In the genomic region with DNA sequence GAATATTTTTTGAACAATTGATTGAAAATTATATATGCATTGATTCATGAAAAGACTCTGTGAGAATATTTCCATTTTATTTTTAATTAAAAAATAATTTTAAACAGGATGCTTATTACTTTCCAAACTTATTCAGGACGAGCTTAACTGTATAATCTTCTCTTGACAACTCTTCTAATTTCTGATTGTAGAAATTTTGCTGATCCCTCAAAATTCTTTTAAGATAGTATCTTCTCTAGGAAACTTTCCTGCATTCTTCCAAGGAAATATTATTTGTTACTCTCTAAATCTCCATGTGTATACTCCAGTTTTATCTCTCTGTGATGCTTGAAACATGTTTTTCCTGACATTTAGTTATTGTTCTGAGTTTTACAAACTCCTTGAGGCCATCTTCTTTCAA, we compare ENCODE assay signal across 2 cellular contexts.
TF ChIP-seq lines count a peak whose summit lies in the region.

No MANE protein-coding gene starts in this region.

TF ChIP-seq in A549, 52 proteins besides CTCF, POLR2A, EP300 and RAD21 (continued from another document):
- peak; percentile 35 for TF ChIP-seq MAFK (IDR thresholded peaks at IDR 0.05; ENCODE audit: partially characterized antibody)

TF ChIP-seq in HCT116, 20 proteins besides CTCF, POLR2A, EP300 and RAD21 (continued from another document):
- TF ChIP-seq ZBTB33 (IDR thresholded peaks at IDR 0.05; ENCODE audit: extremely low read depth, insufficient replicate concordance, low read length) (no peak), POLR2AphosphoS5 (IDR thresholded peaks at IDR 0.05; ENCODE audit: low read depth, low read length) (no peak), EZH2phosphoT487 (IDR thresholded peaks at IDR 0.05; ENCODE audit: borderline replicate concordance) (no peak), SP1 (IDR thresholded peaks at IDR 0.05; ENCODE audit: low read depth) (no peak), YY1 (IDR thresholded peaks at IDR 0.05; ENCODE audit: extremely low read depth, insufficient replicate concordance, low read depth, low read length) (no peak), TCF7L2 (IDR thresholded peaks at IDR 0.05; ENCODE audit: borderline replicate concordance, extremely low read depth, insufficient read depth, insufficient read length) (no peak), ATF3 (IDR thresholded peaks at IDR 0.05) (no peak), EZH2 (IDR thresholded peaks at IDR 0.05) (no peak), SRF (IDR thresholded peaks at IDR 0.05; ENCODE audit: low read depth) (no peak)
- TF ChIP-seq, protein P1, sequence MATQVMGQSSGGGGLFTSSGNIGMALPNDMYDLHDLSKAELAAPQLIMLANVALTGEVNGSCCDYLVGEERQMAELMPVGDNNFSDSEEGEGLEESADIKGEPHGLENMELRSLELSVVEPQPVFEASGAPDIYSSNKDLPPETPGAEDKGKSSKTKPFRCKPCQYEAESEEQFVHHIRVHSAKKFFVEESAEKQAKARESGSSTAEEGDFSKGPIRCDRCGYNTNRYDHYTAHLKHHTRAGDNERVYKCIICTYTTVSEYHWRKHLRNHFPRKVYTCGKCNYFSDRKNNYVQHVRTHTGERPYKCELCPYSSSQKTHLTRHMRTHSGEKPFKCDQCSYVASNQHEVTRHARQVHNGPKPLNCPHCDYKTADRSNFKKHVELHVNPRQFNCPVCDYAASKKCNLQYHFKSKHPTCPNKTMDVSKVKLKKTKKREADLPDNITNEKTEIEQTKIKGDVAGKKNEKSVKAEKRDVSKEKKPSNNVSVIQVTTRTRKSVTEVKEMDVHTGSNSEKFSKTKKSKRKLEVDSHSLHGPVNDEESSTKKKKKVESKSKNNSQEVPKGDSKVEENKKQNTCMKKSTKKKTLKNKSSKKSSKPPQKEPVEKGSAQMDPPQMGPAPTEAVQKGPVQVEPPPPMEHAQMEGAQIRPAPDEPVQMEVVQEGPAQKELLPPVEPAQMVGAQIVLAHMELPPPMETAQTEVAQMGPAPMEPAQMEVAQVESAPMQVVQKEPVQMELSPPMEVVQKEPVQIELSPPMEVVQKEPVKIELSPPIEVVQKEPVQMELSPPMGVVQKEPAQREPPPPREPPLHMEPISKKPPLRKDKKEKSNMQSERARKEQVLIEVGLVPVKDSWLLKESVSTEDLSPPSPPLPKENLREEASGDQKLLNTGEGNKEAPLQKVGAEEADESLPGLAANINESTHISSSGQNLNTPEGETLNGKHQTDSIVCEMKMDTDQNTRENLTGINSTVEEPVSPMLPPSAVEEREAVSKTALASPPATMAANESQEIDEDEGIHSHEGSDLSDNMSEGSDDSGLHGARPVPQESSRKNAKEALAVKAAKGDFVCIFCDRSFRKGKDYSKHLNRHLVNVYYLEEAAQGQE (IDR thresholded peaks at IDR 0.05; ENCODE audit: low read depth): no peak
